Comparison of ENCODE assay signal across 1 cellular context in genomic region chr14:59251811-59252771, GRCh38.
TF ChIP-seq lines count a peak whose summit lies in the region.

No MANE protein-coding gene starts in this region.

TF ChIP-seq in WTC11, 78 proteins besides CTCF, POLR2A, EP300 and RAD21 (continued from another document):
- TF ChIP-seq ATF2 (CRISPR knock-in tag; IDR thresholded peaks at IDR 0.05; ENCODE audit: borderline replicate concordance, low read depth) (no peak), ZNF219 (CRISPR knock-in tag; IDR thresholded peaks at IDR 0.05; ENCODE audit: borderline replicate concordance) (no peak), ZNF425 (CRISPR knock-in tag; conservative IDR thresholded peaks at IDR 0.05) (no peak), ZNF121 (CRISPR knock-in tag; IDR thresholded peaks at IDR 0.05) (no peak), AFF4 (CRISPR knock-in tag; IDR thresholded peaks at IDR 0.05; ENCODE audit: borderline replicate concordance) (no peak), NFYB (CRISPR knock-in tag; conservative IDR thresholded peaks at IDR 0.05; ENCODE audit: low read depth) (no peak), ZNF317 (CRISPR knock-in tag; IDR thresholded peaks at IDR 0.05; ENCODE audit: borderline replicate concordance, low read depth) (no peak), GRHL2 (CRISPR knock-in tag; IDR thresholded peaks at IDR 0.05; ENCODE audit: insufficient replicate concordance, severe bottlenecking) (no peak), NR1H2 (CRISPR knock-in tag; IDR thresholded peaks at IDR 0.05) (no peak), AR (CRISPR knock-in tag; IDR thresholded peaks at IDR 0.05) (no peak), FOXP1 (CRISPR knock-in tag; IDR thresholded peaks at IDR 0.05; ENCODE audit: borderline replicate concordance) (no peak), GTF2I (CRISPR knock-in tag; conservative IDR thresholded peaks at IDR 0.05) (no peak), USF1 (CRISPR knock-in tag; IDR thresholded peaks at IDR 0.05) (no peak), PRRX2 (CRISPR knock-in tag; IDR thresholded peaks at IDR 0.05) (no peak)
